Comparison of ENCODE assay signal across 8 cellular contexts in the genomic region with DNA sequence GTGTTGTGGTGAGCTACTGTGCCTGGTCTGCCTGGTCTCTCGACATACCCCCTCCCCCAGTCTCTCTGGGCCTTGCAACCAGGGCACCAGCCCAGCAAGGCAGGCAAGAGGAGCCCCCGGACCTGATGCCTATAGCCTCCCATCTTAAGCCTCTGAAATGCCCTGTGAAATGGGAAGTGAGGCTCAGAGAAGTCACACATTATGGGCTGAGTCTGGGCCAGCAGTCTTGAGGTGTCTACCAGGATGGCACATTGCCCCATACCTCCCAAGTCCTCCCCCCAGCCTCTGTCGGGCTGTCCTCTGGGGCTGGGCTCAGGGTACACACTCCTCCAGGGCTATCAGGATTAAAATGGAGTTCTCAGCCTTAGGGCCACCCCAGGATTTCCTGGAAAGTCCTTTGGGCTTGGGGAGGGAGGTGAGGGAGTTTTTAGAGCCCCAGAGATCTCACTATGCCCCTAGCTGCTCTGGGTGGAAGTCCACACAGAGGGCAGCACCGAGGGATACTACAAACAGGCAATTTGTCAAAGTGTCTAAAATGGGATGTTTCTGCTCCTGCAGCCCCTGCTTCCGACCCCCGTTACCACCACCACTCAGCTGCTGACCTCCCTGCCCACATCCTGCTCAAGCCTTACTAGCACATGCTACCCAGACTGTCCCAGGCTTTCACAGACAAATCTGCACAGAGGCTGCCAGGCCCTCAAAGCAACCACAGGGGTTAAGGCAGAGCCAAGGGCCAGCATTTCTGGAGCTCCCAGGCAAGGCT. TPM values are rescaled to one million over a fixed set of nuclear protein-coding genes. Genes with fewer than 3 reads are reported as not detected.
A peak's percentile ranks its signal among the peaks of the same experiment; 100 is the strongest.
DNase-seq lines count a peak whose midpoint lies in the region; ATAC-seq and TF ChIP-seq lines count a peak whose summit lies in the region.

No MANE protein-coding gene starts in this region.

- H3K9ac ChIP-seq in BLaER1, result peak overlapping the region; percentile 73

- POLR2A ChIA-PET in activated CD8-positive, alpha-beta T cell treated with anti-CD3 and anti-CD28 coated beads for 36 hours (lab: Charles Lee), result interaction anchor here (0.8 to 3.7 kb wide), 8 partner anchors 10 to 41 kb away, joined by 3 to 28 read pairs (median 5); partner anchors contain the start of gene LGALS1

- CTCF ChIA-PET in activated CD8-positive, alpha-beta T cell treated with anti-CD3 and anti-CD28 coated beads for 36 hours (lab: Charles Lee), result interaction anchor here (1.1 to 68.1 kb wide), 6 partner anchors 11 to 225 kb away, joined by 3 to 1770 read pairs (median 5); partner anchors contain the start of genes GGA1, LGALS1, NOL12 and PDXP

- no peaks in the 10 kb centered on the region for H3K9me3 Mint-ChIP-seq in IgD-negative memory B cell
- no peaks in the 10 kb centered on the region for H3K9me3 Mint-ChIP-seq in activated CD8-positive, alpha-beta T cell treated with anti-CD3 and anti-CD28 coated beads for 36 hours
- H3K9me3 Mint-ChIP-seq in memory B cell, result no peaks in the 10 kb centered on the region

- peaks cover 12% of the 10 kb centered on the region for H3K36me3 ChIP-seq in BLaER1
- H3K36me3 ChIP-seq in heart right ventricle, result peaks cover 0 to 17% (median 0%) of the 10 kb centered on the region in 9 donors

- DNase-seq in activated CD8-positive, alpha-beta T cell treated with anti-CD3 and anti-CD28 coated beads for 36 hours, result peak; percentile 69
- DNase-seq in memory B cell (ENCODE audit: low spot score in 2 of 2) (no peak), HuH-7 (ENCODE audit: low spot score) (no peak), D341Med (ENCODE audit: low spot score) (no peak), heart right ventricle (no peak), kidney glomerular epithelial cell (lab: John Stamatoyannopoulos, UW) (no peak)

- peak; percentile 41 for TF ChIP-seq CTCF in activated CD8-positive, alpha-beta T cell treated with anti-CD3 and anti-CD28 coated beads for 36 hours (IDR thresholded peaks at IDR 0.05)
- peak in 2 of 9 donors; percentile 7 to 23 for TF ChIP-seq CTCF in heart right ventricle (IDR thresholded peaks at IDR 0.05)

- intact Hi-C loops in activated CD8-positive, alpha-beta T cell treated with anti-CD3 and anti-CD28 coated beads for 36 hours (cut with micrococcal nuclease), result loop anchor here (5.0 kb wide), 1 partner anchor 41 kb away; the partner anchor contains the start of gene LGALS1
- intact Hi-C loops in heart right ventricle (cut with DNase I), result no loop called here

- H3K27me3 Mint-ChIP-seq in IgD-negative memory B cell (no peaks in the 10 kb centered on the region), memory B cell (no peaks in the 10 kb centered on the region)
- H3K27me3 Mint-ChIP-seq in activated CD8-positive, alpha-beta T cell treated with anti-CD3 and anti-CD28 coated beads for 36 hours, result no peaks in the 10 kb centered on the region

- ATAC-seq in activated CD8-positive, alpha-beta T cell treated with anti-CD3 and anti-CD28 coated beads for 36 hours, result no peak
- ATAC-seq in memory B cell (ENCODE audit: low read depth) (no peak), heart right ventricle (no peak)

- no peaks in the 10 kb centered on the region for H3K36me3 Mint-ChIP-seq in IgD-negative memory B cell
- peaks cover 14% of the 10 kb centered on the region for H3K36me3 Mint-ChIP-seq in activated CD8-positive, alpha-beta T cell treated with anti-CD3 and anti-CD28 coated beads for 36 hours (ENCODE audit: low read depth)
- H3K36me3 Mint-ChIP-seq in memory B cell, result peaks cover 1% of the 10 kb centered on the region

- H4K20me1 ChIP-seq in BLaER1, result peaks cover 4% of the 10 kb centered on the region; the same call in 1 of the 2 replicates

- 72 to 75% methylated on average over 6 of the region's 6 CpGs for WGBS in heart right ventricle, 2 donors

- H3K27ac Mint-ChIP-seq in IgD-negative memory B cell (peak overlapping the region in 2 of 3 donors; percentile 84 to 93), memory B cell (peak overlapping the region; percentile 69)
- peak overlapping the region; percentile 88 for H3K27ac Mint-ChIP-seq in activated CD8-positive, alpha-beta T cell treated with anti-CD3 and anti-CD28 coated beads for 36 hours

- H3K4me3 Mint-ChIP-seq in IgD-negative memory B cell (peak overlapping the region in 3 of 4 donors; percentile 77 to 92 (median 83)), memory B cell (peak overlapping the region; percentile 51)
- H3K4me3 Mint-ChIP-seq in activated CD8-positive, alpha-beta T cell treated with anti-CD3 and anti-CD28 coated beads for 36 hours, result peak overlapping the region; percentile 49

- H3K27ac ChIP-seq in BLaER1 (peak overlapping the region; percentile 92), heart right ventricle (peak overlapping the region in 3 of 10 donors; percentile 2 to 95 (median 37))

- H3K4me3 ChIP-seq in BLaER1 (peak overlapping the region; percentile 0; the same call in 1 of the 2 replicates), heart right ventricle (no peak overlapping the region)

- peaks cover 91% of the 10 kb centered on the region for H3K4me1 ChIP-seq in BLaER1
- H3K4me1 ChIP-seq in heart right ventricle, result peaks cover 19 to 90% (median 57%) of the 10 kb centered on the region in 9 donors

- H3K27me3 ChIP-seq in BLaER1 (no peaks in the 10 kb centered on the region), heart right ventricle (peaks cover 0 to 12% (median 0%) of the 10 kb centered on the region in 7 donors)

- H3K9me3 ChIP-seq in BLaER1, result no peaks in the 10 kb centered on the region
- H3K9me3 ChIP-seq in heart right ventricle, result no peaks in the 10 kb centered on the region

- peak overlapping the region; percentile 90 for H3K4me2 ChIP-seq in BLaER1

- H3K4me1 Mint-ChIP-seq in IgD-negative memory B cell (peaks cover 43 to 50% (median 48%) of the 10 kb centered on the region in 3 donors), memory B cell (peaks cover 52% of the 10 kb centered on the region)
- H3K4me1 Mint-ChIP-seq in activated CD8-positive, alpha-beta T cell treated with anti-CD3 and anti-CD28 coated beads for 36 hours (ENCODE audit: low read depth), result peaks cover 74% of the 10 kb centered on the region

RNA-seq across cellular contexts. Expression of gene SH3BP1, which starts 3.1 kb away (rescaled TPM):
- polyA plus RNA-seq in IgD-negative memory B cell (14.7 TPM), heart right ventricle (1 to 10 TPM; 1.4 to 1.5 TPM)
- 100 to 1,000 TPM; 122 to 128 TPM for total RNA-seq in activated CD8-positive, alpha-beta T cell treated with anti-CD3 and anti-CD28 coated beads for 36 hours
- 1 to 10 TPM in 8 of 10 donors, under 1 TPM in 2; 0.50 to 9.3 (median 2.7) TPM for total RNA-seq in heart right ventricle

RNA-seq across cellular contexts. Expression of gene PDXP, which starts 22.2 kb away (rescaled TPM):
- polyA plus RNA-seq in IgD-negative memory B cell, result 2.4 TPM
- total RNA-seq in activated CD8-positive, alpha-beta T cell treated with anti-CD3 and anti-CD28 coated beads for 36 hours, result 10 to 100 TPM; 51.3 to 51.5 TPM
- 10 to 100 TPM; 16.6 to 29.9 (median 21.2) TPM for total RNA-seq in heart right ventricle
- polyA plus RNA-seq in heart right ventricle, result 10 to 100 TPM in 1 of 2 donors, 1 to 10 TPM in 1; 5.3 to 26.9 TPM

RNA-seq across cellular contexts. Expression of gene GGA1, which starts 27.7 kb away (rescaled TPM):
- polyA plus RNA-seq in IgD-negative memory B cell (31.3 TPM), heart right ventricle (10 to 100 TPM; 31.0 to 39.7 TPM)
- total RNA-seq in activated CD8-positive, alpha-beta T cell treated with anti-CD3 and anti-CD28 coated beads for 36 hours, result 10 to 100 TPM; 59.7 to 62.8 TPM
- 10 to 100 TPM; 22.9 to 32.6 (median 25.4) TPM for total RNA-seq in heart right ventricle

RNA-seq across cellular contexts. Expression of gene LGALS1, which starts 39.1 kb away (rescaled TPM):
- polyA plus RNA-seq in IgD-negative memory B cell (314 TPM), heart right ventricle (1,000 to 10,000 TPM; 1,777 to 4,200 TPM)
- 100 to 1,000 TPM; 247 to 261 TPM for total RNA-seq in activated CD8-positive, alpha-beta T cell treated with anti-CD3 and anti-CD28 coated beads for 36 hours
- total RNA-seq in heart right ventricle, result 1,000 to 10,000 TPM in 2 of 10 donors, 100 to 1,000 TPM in 8; 651 to 1,550 (median 786) TPM

RNA-seq across cellular contexts. Expression of gene NOL12, which starts 49.8 kb away (rescaled TPM):
- 47.0 TPM for polyA plus RNA-seq in IgD-negative memory B cell
- total RNA-seq in activated CD8-positive, alpha-beta T cell treated with anti-CD3 and anti-CD28 coated beads for 36 hours, result 10 to 100 TPM; 36.8 to 38.8 TPM
- 10 to 100 TPM; 10.8 to 16.8 (median 12.7) TPM for total RNA-seq in heart right ventricle
- 10 to 100 TPM; 19.6 to 35.3 TPM for polyA plus RNA-seq in heart right ventricle

Comparison
In these comparisons a context has a peak if more than half of its experiments do, and no peak if none do; other contexts are left out.
1. RNA of gene SH3BP1, which starts 3.1 kb away (total RNA-seq): 122 to 128 TPM in activated CD8-positive, alpha-beta T cell treated with anti-CD3 and anti-CD28 coated beads for 36 hours; 0.50 to 9.3 TPM in heart right ventricle; every median in the first group is over 10 times any median in the second.
2. Peak in every context shown above with its lines, with median percentiles within 50 percentile points of each other: H3K27ac Mint-ChIP-seq and H3K4me3 Mint-ChIP-seq.